In the genomic region with DNA sequence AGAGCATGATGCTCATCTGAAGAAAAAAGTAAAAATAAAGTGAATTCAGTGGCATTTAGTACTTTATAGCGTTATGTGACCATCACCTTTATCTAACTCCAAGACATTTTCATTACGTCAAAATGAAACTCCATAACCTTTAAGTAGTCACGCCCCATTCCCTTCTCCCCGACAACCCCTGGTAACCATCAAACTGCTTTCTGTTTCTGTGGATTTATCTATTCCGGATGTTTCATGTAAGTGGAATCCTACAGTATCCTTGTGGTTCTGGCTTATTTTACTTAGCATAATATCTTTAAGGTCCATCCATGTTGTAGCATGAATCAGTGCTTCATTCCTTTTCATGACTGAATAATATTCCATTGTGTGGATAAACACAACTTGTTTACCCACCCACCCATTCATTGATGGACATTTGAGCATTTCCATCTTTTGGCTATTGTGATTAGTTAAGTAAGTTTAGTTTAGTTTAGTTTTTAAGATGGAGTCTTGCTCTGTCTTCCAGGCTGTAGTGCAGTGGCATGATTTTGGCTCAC, we compare ENCODE assay signal across 1 cellular context.
TF ChIP-seq lines count a peak whose summit lies in the region.

No MANE protein-coding gene starts in this region.

TF ChIP-seq in K562, 482 proteins besides CTCF, POLR2A, EP300 and RAD21:
- TF ChIP-seq, protein P1, sequence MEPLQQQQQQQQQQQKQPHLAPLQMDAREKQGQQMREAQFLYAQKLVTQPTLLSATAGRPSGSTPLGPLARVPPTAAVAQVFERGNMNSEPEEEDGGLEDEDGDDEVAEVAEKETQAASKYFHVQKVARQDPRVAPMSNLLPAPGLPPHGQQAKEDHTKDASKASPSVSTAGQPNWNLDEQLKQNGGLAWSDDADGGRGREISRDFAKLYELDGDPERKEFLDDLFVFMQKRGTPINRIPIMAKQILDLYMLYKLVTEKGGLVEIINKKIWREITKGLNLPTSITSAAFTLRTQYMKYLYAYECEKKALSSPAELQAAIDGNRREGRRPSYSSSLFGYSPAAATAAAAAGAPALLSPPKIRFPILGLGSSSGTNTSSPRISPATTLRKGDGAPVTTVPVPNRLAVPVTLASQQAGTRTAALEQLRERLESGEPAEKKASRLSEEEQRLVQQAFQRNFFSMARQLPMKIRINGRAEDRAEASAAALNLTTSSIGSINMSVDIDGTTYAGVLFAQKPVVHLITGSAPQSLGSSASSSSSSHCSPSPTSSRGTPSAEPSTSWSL (CRISPR knock-in tag; IDR thresholded peaks at IDR 0.05; ENCODE audit: borderline replicate concordance) = no peak
- TF ChIP-seq RCOR1 (IDR thresholded peaks at IDR 0.05; ENCODE audit: borderline replicate concordance in 1 of 2, low read depth in 2 of 2, low read length in 2 of 2) (0 out of 4 replicates have a peak, but pooled peaks of 1 of the 2 experiments have one; percentile 9), HLTF (IDR thresholded peaks at IDR 0.05) (no peak), MYBL2 (IDR thresholded peaks at IDR 0.05; ENCODE audit: low read depth) (0 out of 2 replicates have a peak, but pooled peaks have one; percentile 20), MYBL2 (CRISPR knock-in tag; IDR thresholded peaks at IDR 0.05; ENCODE audit: borderline replicate concordance) (no peak), RBM25 (IDR thresholded peaks at IDR 0.05; ENCODE audit: low read depth, low read length, severe bottlenecking) (peak; percentile 71), RBM39 (optimal IDR thresholded peaks at IDR 0.05; ENCODE audit: low read depth, low read length) (no peak), KDM1A (IDR thresholded peaks at IDR 0.05) (peak; percentile 30 to 42; a peak in 2 of 4 replicates), SMARCB1 (IDR thresholded peaks at IDR 0.05; ENCODE audit: insufficient read length, low read depth) (no peak), BCOR (IDR thresholded peaks at IDR 0.05) (peak; percentile 75; the same call in 1 of the 2 replicates), ZNF76 (CRISPR knock-in tag; IDR thresholded peaks at IDR 0.05; ENCODE audit: borderline replicate concordance) (no peak), ZNF318 (IDR thresholded peaks at IDR 0.05; ENCODE audit: borderline replicate concordance in 1 of 2, low read depth in 1 of 2) (no peak), CAMTA2 (CRISPR knock-in tag; conservative IDR thresholded peaks at IDR 0.05) (no peak), ZNF146 (CRISPR knock-in tag; IDR thresholded peaks at IDR 0.05; ENCODE audit: unreplicated experiment) (peak; percentile 97), HMG20B (CRISPR knock-in tag; IDR thresholded peaks at IDR 0.05) (no peak), THRAP3 (IDR thresholded peaks at IDR 0.05; ENCODE audit: borderline replicate concordance) (no peak)
- TF ChIP-seq, protein P2, sequence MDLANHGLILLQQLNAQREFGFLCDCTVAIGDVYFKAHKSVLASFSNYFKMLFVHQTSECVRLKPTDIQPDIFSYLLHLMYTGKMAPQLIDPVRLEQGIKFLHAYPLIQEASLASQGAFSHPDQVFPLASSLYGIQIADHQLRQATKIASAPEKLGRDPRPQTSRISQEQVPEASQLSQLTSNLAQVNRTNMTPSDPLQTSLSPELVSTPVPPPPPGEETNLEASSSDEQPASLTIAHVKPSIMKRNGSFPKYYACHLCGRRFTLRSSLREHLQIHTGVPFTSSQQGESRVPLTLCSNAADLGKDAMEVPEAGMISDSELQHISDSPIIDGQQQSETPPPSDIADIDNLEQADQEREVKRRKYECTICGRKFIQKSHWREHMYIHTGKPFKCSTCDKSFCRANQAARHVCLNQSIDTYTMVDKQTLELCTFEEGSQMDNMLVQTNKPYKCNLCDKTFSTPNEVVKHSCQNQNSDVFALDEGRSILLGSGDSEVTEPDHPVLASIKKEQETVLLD (IDR thresholded peaks at IDR 0.05) = no peak
- TF ChIP-seq, protein P3, sequence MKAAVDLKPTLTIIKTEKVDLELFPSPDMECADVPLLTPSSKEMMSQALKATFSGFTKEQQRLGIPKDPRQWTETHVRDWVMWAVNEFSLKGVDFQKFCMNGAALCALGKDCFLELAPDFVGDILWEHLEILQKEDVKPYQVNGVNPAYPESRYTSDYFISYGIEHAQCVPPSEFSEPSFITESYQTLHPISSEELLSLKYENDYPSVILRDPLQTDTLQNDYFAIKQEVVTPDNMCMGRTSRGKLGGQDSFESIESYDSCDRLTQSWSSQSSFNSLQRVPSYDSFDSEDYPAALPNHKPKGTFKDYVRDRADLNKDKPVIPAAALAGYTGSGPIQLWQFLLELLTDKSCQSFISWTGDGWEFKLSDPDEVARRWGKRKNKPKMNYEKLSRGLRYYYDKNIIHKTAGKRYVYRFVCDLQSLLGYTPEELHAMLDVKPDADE (conservative IDR thresholded peaks at IDR 0.05; ENCODE audit: control insufficient read depth, low read depth, low read length) = no peak
- TF ChIP-seq, protein P4, sequence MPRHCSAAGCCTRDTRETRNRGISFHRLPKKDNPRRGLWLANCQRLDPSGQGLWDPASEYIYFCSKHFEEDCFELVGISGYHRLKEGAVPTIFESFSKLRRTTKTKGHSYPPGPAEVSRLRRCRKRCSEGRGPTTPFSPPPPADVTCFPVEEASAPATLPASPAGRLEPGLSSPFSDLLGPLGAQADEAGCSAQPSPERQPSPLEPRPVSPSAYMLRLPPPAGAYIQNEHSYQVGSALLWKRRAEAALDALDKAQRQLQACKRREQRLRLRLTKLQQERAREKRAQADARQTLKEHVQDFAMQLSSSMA (CRISPR knock-in tag; IDR thresholded peaks at IDR 0.05) = no peak
